Comparison of ENCODE assay signal across 1 cellular context in the genomic region with DNA sequence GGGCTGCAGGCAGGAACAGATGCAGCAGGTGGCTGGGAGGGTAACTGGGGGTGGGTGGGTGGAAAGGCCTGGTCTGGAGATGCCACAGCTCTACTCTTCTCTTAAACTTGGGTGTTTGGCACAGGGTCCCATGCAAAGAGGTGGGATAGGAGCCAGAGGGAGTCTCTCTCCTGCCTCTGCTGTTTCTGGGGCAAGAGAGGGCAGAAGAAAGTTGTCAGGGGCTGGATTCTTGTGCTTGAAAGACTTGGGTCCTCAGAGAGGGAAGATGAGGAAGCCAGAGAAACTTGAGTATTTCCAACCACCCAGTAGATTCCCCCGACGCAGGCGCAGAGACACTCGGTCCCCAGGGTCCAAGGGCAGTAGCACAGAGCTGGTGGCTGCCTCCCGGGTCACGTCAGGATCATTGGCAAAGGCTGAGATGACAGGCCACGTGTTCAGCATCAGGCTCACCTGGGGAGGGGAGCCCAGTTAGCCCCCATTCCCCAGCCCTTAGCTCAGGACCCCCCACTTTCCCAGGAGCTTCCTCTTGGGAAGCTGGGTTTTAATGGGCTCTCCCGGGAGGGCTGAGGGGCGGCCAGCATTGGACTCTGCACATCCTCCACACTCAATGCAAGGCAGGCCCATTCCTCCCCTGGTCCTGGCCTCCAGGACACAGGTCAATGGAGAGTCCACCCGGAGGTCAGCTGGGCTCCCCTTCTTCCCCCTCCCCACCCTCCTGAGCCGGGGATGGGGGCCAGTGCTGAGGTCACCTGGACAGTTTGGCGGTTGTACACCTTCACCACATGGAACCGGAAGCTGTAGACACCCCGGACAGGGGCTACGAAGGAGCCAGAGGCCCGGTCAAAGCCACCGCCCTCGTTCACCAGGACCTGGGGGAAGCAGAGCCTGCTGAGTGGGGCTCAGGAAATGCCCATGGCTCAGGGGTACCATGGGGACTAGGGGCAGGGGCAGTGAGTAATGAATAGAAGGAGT.
TF ChIP-seq lines count a peak whose summit lies in the region.

No MANE protein-coding gene starts in this region.

TF ChIP-seq in HepG2, 621 proteins besides CTCF, POLR2A, EP300 and RAD21 (continued from another document and continues in another):
- TF ChIP-seq, protein P1, sequence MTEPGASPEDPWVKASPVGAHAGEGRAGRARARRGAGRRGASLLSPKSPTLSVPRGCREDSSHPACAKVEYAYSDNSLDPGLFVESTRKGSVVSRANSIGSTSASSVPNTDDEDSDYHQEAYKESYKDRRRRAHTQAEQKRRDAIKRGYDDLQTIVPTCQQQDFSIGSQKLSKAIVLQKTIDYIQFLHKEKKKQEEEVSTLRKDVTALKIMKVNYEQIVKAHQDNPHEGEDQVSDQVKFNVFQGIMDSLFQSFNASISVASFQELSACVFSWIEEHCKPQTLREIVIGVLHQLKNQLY (CRISPR knock-in tag; IDR thresholded peaks at IDR 0.05), result 0 out of 2 replicates have a peak, but pooled peaks have one; percentile 57
- TF ChIP-seq ZNF747 (CRISPR knock-in tag; IDR thresholded peaks at IDR 0.05; ENCODE audit: borderline replicate concordance) (0 out of 2 replicates have a peak, but pooled peaks have one; percentile 4), CENPT (CRISPR knock-in tag; IDR thresholded peaks at IDR 0.05; ENCODE audit: low read depth) (no peak), ZNF441 (CRISPR knock-in tag; IDR thresholded peaks at IDR 0.05; ENCODE audit: borderline replicate concordance) (no peak), ARNT2 (CRISPR knock-in tag; IDR thresholded peaks at IDR 0.05; ENCODE audit: low read depth) (peak; percentile 62; the same call in 1 of the 2 replicates), FOXA3 (CRISPR knock-in tag; IDR thresholded peaks at IDR 0.05) (peak; percentile 17; the same call in 1 of the 2 replicates), SAFB2 (CRISPR knock-in tag; IDR thresholded peaks at IDR 0.05; ENCODE audit: borderline replicate concordance, low read depth) (0 out of 2 replicates have a peak, but pooled peaks have one; percentile 56), ZC3H4 (CRISPR knock-in tag; IDR thresholded peaks at IDR 0.05; ENCODE audit: borderline replicate concordance) (no peak), KLF16 (CRISPR knock-in tag; IDR thresholded peaks at IDR 0.05) (no peak), REL (CRISPR knock-in tag; conservative IDR thresholded peaks at IDR 0.05) (no peak), PBX3 (CRISPR knock-in tag; IDR thresholded peaks at IDR 0.05; ENCODE audit: borderline replicate concordance) (no peak), PCBP1 (IDR thresholded peaks at IDR 0.05; ENCODE audit: borderline replicate concordance, low read depth, low read length) (0 out of 2 replicates have a peak, but pooled peaks have one; percentile 73), FOXJ3 (CRISPR knock-in tag; IDR thresholded peaks at IDR 0.05; ENCODE audit: borderline replicate concordance) (no peak), ZNF670 (CRISPR knock-in tag; IDR thresholded peaks at IDR 0.05; ENCODE audit: borderline replicate concordance) (no peak), ZFP90 (CRISPR knock-in tag; IDR thresholded peaks at IDR 0.05; ENCODE audit: borderline replicate concordance) (no peak; the same call in 1 of the 2 replicates), ZNF598 (CRISPR knock-in tag; IDR thresholded peaks at IDR 0.05; ENCODE audit: borderline replicate concordance) (peak; percentile 80; the same call in 1 of the 2 replicates), ZNF781 (CRISPR knock-in tag; IDR thresholded peaks at IDR 0.05; ENCODE audit: borderline replicate concordance, not compliant biosample characterization) (peak; percentile 29), ZNF724P (CRISPR knock-in tag; IDR thresholded peaks at IDR 0.05; ENCODE audit: borderline replicate concordance) (0 out of 2 replicates have a peak, but pooled peaks have one; percentile 70), ZFP36 (IDR thresholded peaks at IDR 0.05; ENCODE audit: borderline replicate concordance, low read depth, low read length, partially characterized antibody) (no peak), ZNF44 (CRISPR knock-in tag; IDR thresholded peaks at IDR 0.05) (peak; percentile 71; the same call in 1 of the 2 replicates), ARID2 (CRISPR knock-in tag; IDR thresholded peaks at IDR 0.05; ENCODE audit: borderline replicate concordance) (no peak), ZBTB7B (CRISPR knock-in tag; IDR thresholded peaks at IDR 0.05) (peak; percentile 64; the same call in 1 of the 2 replicates), JUND (CRISPR knock-in tag; IDR thresholded peaks at IDR 0.05) (no peak), ZNF713 (CRISPR knock-in tag; IDR thresholded peaks at IDR 0.05) (0 out of 2 replicates have a peak, but pooled peaks have one; percentile 49), FOSL2 (CRISPR knock-in tag; IDR thresholded peaks at IDR 0.05) (peak; percentile 30; the same call in 1 of the 2 replicates), FOXM1 (CRISPR knock-in tag; IDR thresholded peaks at IDR 0.05) (no peak), NCOA2 (CRISPR knock-in tag; IDR thresholded peaks at IDR 0.05) (0 out of 2 replicates have a peak, but pooled peaks have one; percentile 35), ARNTL (CRISPR knock-in tag; IDR thresholded peaks at IDR 0.05) (no peak; the same call in 1 of the 2 replicates), BORCS8-MEF2B (CRISPR knock-in tag; IDR thresholded peaks at IDR 0.05) (peak; percentile 80), ZFP37 (CRISPR knock-in tag; IDR thresholded peaks at IDR 0.05; ENCODE audit: borderline replicate concordance) (0 out of 2 replicates have a peak, but pooled peaks have one; percentile 7), ZIK1 (CRISPR knock-in tag; IDR thresholded peaks at IDR 0.05; ENCODE audit: borderline replicate concordance, low read depth) (peak; percentile 74; the same call in 1 of the 2 replicates), SNAPC2 (CRISPR knock-in tag; IDR thresholded peaks at IDR 0.05) (peak; percentile 53; the same call in 1 of the 2 replicates), ZNF720 (CRISPR knock-in tag; IDR thresholded peaks at IDR 0.05) (no peak), GPN1 (CRISPR knock-in tag; IDR thresholded peaks at IDR 0.05; ENCODE audit: borderline replicate concordance) (0 out of 2 replicates have a peak, but pooled peaks have one; percentile 46), SPEN (CRISPR knock-in tag; IDR thresholded peaks at IDR 0.05; ENCODE audit: low read depth) (peak; percentile 72; the same call in 1 of the 2 replicates), ZNF772 (CRISPR knock-in tag; IDR thresholded peaks at IDR 0.05) (no peak; the same call in 1 of the 2 replicates)
- TF ChIP-seq, protein P2, sequence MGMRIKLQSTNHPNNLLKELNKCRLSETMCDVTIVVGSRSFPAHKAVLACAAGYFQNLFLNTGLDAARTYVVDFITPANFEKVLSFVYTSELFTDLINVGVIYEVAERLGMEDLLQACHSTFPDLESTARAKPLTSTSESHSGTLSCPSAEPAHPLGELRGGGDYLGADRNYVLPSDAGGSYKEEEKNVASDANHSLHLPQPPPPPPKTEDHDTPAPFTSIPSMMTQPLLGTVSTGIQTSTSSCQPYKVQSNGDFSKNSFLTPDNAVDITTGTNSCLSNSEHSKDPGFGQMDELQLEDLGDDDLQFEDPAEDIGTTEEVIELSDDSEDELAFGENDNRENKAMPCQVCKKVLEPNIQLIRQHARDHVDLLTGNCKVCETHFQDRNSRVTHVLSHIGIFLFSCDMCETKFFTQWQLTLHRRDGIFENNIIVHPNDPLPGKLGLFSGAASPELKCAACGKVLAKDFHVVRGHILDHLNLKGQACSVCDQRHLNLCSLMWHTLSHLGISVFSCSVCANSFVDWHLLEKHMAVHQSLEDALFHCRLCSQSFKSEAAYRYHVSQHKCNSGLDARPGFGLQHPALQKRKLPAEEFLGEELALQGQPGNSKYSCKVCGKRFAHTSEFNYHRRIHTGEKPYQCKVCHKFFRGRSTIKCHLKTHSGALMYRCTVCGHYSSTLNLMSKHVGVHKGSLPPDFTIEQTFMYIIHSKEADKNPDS (CRISPR knock-in tag; IDR thresholded peaks at IDR 0.05), result 0 out of 2 replicates have a peak, but pooled peaks have one; percentile 22
- TF ChIP-seq, protein P3, sequence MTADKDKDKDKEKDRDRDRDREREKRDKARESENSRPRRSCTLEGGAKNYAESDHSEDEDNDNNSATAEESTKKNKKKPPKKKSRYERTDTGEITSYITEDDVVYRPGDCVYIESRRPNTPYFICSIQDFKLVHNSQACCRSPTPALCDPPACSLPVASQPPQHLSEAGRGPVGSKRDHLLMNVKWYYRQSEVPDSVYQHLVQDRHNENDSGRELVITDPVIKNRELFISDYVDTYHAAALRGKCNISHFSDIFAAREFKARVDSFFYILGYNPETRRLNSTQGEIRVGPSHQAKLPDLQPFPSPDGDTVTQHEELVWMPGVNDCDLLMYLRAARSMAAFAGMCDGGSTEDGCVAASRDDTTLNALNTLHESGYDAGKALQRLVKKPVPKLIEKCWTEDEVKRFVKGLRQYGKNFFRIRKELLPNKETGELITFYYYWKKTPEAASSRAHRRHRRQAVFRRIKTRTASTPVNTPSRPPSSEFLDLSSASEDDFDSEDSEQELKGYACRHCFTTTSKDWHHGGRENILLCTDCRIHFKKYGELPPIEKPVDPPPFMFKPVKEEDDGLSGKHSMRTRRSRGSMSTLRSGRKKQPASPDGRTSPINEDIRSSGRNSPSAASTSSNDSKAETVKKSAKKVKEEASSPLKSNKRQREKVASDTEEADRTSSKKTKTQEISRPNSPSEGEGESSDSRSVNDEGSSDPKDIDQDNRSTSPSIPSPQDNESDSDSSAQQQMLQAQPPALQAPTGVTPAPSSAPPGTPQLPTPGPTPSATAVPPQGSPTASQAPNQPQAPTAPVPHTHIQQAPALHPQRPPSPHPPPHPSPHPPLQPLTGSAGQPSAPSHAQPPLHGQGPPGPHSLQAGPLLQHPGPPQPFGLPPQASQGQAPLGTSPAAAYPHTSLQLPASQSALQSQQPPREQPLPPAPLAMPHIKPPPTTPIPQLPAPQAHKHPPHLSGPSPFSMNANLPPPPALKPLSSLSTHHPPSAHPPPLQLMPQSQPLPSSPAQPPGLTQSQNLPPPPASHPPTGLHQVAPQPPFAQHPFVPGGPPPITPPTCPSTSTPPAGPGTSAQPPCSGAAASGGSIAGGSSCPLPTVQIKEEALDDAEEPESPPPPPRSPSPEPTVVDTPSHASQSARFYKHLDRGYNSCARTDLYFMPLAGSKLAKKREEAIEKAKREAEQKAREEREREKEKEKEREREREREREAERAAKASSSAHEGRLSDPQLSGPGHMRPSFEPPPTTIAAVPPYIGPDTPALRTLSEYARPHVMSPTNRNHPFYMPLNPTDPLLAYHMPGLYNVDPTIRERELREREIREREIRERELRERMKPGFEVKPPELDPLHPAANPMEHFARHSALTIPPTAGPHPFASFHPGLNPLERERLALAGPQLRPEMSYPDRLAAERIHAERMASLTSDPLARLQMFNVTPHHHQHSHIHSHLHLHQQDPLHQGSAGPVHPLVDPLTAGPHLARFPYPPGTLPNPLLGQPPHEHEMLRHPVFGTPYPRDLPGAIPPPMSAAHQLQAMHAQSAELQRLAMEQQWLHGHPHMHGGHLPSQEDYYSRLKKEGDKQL (CRISPR knock-in tag; IDR thresholded peaks at IDR 0.05; ENCODE audit: low read depth), result no peak
- TF ChIP-seq, protein P4, sequence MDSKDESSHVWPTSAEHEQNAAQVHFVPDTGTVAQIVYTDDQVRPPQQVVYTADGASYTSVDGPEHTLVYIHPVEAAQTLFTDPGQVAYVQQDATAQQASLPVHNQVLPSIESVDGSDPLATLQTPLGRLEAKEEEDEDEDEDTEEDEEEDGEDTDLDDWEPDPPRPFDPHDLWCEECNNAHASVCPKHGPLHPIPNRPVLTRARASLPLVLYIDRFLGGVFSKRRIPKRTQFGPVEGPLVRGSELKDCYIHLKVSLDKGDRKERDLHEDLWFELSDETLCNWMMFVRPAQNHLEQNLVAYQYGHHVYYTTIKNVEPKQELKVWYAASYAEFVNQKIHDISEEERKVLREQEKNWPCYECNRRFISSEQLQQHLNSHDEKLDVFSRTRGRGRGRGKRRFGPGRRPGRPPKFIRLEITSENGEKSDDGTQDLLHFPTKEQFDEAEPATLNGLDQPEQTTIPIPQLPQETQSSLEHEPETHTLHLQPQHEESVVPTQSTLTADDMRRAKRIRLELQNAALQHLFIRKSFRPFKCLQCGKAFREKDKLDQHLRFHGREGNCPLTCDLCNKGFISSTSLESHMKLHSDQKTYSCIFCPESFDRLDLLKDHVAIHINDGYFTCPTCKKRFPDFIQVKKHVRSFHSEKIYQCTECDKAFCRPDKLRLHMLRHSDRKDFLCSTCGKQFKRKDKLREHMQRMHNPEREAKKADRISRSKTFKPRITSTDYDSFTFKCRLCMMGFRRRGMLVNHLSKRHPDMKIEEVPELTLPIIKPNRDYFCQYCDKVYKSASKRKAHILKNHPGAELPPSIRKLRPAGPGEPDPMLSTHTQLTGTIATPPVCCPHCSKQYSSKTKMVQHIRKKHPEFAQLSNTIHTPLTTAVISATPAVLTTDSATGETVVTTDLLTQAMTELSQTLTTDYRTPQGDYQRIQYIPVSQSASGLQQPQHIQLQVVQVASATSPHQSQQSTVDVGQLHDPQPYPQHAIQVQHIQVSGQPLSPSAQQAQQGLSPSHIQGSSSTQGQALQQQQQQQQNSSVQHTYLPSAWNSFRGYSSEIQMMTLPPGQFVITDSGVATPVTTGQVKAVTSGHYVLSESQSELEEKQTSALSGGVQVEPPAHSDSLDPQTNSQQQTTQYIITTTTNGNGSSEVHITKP (CRISPR knock-in tag; IDR thresholded peaks at IDR 0.05; ENCODE audit: low read depth), result 0 out of 2 replicates have a peak, but pooled peaks have one; percentile 42
- TF ChIP-seq, protein P5, sequence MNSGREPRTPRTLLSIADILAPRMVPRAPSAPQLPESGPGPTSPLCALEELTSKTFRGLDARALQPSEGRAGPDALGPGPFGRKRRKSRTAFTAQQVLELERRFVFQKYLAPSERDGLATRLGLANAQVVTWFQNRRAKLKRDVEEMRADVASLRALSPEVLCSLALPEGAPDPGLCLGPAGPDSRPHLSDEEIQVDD (CRISPR knock-in tag; IDR thresholded peaks at IDR 0.05; ENCODE audit: borderline replicate concordance), result peak; percentile 90; the same call in 1 of the 2 replicates
- TF ChIP-seq, protein P6, sequence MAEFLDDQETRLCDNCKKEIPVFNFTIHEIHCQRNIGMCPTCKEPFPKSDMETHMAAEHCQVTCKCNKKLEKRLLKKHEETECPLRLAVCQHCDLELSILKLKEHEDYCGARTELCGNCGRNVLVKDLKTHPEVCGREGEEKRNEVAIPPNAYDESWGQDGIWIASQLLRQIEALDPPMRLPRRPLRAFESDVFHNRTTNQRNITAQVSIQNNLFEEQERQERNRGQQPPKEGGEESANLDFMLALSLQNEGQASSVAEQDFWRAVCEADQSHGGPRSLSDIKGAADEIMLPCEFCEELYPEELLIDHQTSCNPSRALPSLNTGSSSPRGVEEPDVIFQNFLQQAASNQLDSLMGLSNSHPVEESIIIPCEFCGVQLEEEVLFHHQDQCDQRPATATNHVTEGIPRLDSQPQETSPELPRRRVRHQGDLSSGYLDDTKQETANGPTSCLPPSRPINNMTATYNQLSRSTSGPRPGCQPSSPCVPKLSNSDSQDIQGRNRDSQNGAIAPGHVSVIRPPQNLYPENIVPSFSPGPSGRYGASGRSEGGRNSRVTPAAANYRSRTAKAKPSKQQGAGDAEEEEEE (CRISPR knock-in tag; IDR thresholded peaks at IDR 0.05; ENCODE audit: borderline replicate concordance), result peak; percentile 95; the same call in 1 of the 2 replicates
